8 cellular contexts compared by ENCODE assay signal in the genomic region with DNA sequence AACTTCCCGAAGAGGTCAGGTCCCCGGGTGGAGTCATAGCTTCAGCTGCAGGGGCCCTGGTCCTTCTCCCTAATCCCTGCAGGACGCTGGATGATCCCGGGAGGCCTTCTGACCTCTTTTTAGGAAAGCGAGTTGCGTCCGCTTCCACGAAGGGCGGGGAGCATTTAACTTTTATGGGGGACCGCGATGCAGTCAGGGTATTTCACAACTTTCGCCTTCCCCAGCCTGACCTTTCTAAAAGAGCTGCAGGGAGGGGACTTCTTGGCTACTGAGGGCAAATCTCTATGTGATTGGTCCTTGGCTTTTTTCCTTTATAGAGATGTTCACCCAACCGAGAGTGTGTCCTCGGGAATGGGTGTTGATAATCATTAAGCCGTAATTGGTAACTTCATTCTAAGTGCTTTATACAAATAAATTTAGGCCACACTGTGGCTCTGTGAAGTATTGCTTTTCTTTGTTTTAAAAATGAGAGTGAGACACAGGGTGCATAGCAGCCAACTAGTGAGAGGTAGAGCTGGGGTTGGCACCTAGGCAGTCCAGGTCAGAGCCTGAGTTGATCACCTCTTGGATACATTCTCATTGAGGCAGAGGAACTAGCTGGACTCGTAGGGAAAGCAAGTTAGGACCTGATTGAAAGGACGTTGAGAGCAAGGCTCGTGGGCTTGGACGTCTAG. TPM values are rescaled to one million over a fixed set of nuclear protein-coding genes. Genes with fewer than 3 reads are reported as not detected.
DNase-seq lines count a peak whose midpoint lies in the region; ATAC-seq and TF ChIP-seq lines count a peak whose summit lies in the region.

No MANE protein-coding gene starts in this region.

- peak overlapping the region; percentile 94 for H3K27ac Mint-ChIP-seq in activated T-cell treated with anti-CD3 and anti-CD28 coated beads, Interleukin-2, amount 50 U/mL, for 24 hours

- H3K27me3 Mint-ChIP-seq in activated T-cell treated with anti-CD3 and anti-CD28 coated beads, Interleukin-2, amount 50 U/mL, for 24 hours: no peaks in the 10 kb centered on the region

- peak overlapping the region; percentile 87 for H3K4me3 Mint-ChIP-seq in activated T-cell treated with anti-CD3 and anti-CD28 coated beads, Interleukin-2, amount 50 U/mL, for 24 hours

- DNase-seq in BJ (ENCODE audit: low read depth) (no peak), heart right ventricle (peak in 1 of 2 donors; percentile 15), psoas muscle (peak in 1 of 2 donors; percentile 48)
- peak; percentile 8 for DNase-seq in Jurkat, Clone E6-1 (ENCODE audit: low read depth, low spot score)
- no peak for DNase-seq in activated T-cell treated with anti-CD3 and anti-CD28 coated beads, Interleukin-2, amount 50 U/mL, for 24 hours
- DNase-seq in stimulated activated CD4-positive, alpha-beta T cell treated with anti-CD3 and anti-CD28 coated beads, Interleukin-4, amount 100 ng/mL, for 24 hours: no peak

- H3K9me3 ChIP-seq in heart right ventricle: peaks cover 0 to 59% (median 5%) of the 10 kb centered on the region in 11 donors
- peaks cover 47% of the 10 kb centered on the region for H3K9me3 ChIP-seq in psoas muscle

- WGBS in heart right ventricle, 2 donors: 18 to 19% methylated on average over 19 of the region's 19 CpGs
- WGBS in psoas muscle, 3 donors: 16 to 18% (median 17%) methylated on average over 19 of the region's 19 CpGs

- intact Hi-C loops in heart right ventricle (cut with DNase I) (loop anchor here in 7 of 10 donors (2.0 to 10.0 kb wide), 8 partner anchors 19 to 351 kb away; a partner anchor contains a TSS), psoas muscle (cut with DNase I) (loop anchor here (2.0 to 10.0 kb wide), 3 partner anchors 17 to 91 kb away; a partner anchor contains a TSS)

- ATAC-seq in GM18909 (IDR thresholded peaks at IDR 0.05; ENCODE audit: poor library complexity, unreplicated experiment): peak; percentile 31
- ATAC-seq in heart right ventricle: peak; percentile 2 to 51 (median 29)
- ATAC-seq in psoas muscle: peak in 1 of 4 donors; percentile 10
- ATAC-seq in GM18868 (IDR thresholded peaks at IDR 0.05; ENCODE audit: unreplicated experiment): no peak

- no peak for TF ChIP-seq CTCF in BJ (IDR thresholded peaks at IDR 0.05; ENCODE audit: insufficient read depth, low read depth, low read length)
- TF ChIP-seq CTCF in heart right ventricle (IDR thresholded peaks at IDR 0.05): no peak
- TF ChIP-seq CTCF in psoas muscle (IDR thresholded peaks at IDR 0.05): no peak

- H3K4me1 ChIP-seq in heart right ventricle (peaks cover 0 to 31% (median 17%) of the 10 kb centered on the region in 9 donors), psoas muscle (peaks cover 12% of the 10 kb centered on the region)

- H3K27ac ChIP-seq in heart right ventricle (peak overlapping the region in 9 of 10 donors; percentile 64 to 88 (median 78)), psoas muscle (peak overlapping the region; percentile 79)

- peaks cover 55% of the 10 kb centered on the region for H3K36me3 Mint-ChIP-seq in activated T-cell treated with anti-CD3 and anti-CD28 coated beads, Interleukin-2, amount 50 U/mL, for 24 hours (ENCODE audit: low read depth)

- CTCF ChIA-PET in BJ (lab: Yijun Ruan, JAX): no interaction called here

- H3K36me3 ChIP-seq in BJ (ENCODE audit: control insufficient read depth, insufficient read depth, low read length) (peaks cover 9% of the 10 kb centered on the region), heart right ventricle (peaks cover 0 to 32% (median 20%) of the 10 kb centered on the region in 9 donors), psoas muscle (ENCODE audit: insufficient read depth in 1 of 2, low read depth in 1 of 2) (peaks cover 14 to 20% of the 10 kb centered on the region in 2 donors)

- H3K9me3 Mint-ChIP-seq in activated T-cell treated with anti-CD3 and anti-CD28 coated beads, Interleukin-2, amount 50 U/mL, for 24 hours: peaks cover 48% of the 10 kb centered on the region

- peak overlapping the region; percentile 72 for H3K4me3 ChIP-seq in BJ (ENCODE audit: low read depth, low read length)
- peak overlapping the region; percentile 67 for H3K4me3 ChIP-seq in Jurkat, Clone E6-1 (ENCODE audit: low read length)
- peak overlapping the region; percentile 42 to 94 (median 80) for H3K4me3 ChIP-seq in heart right ventricle
- peak overlapping the region; percentile 79 for H3K4me3 ChIP-seq in psoas muscle

- H3K27me3 ChIP-seq in BJ (ENCODE audit: control insufficient read depth, insufficient read depth, low read length): no peaks in the 10 kb centered on the region
- H3K27me3 ChIP-seq in heart right ventricle: no peaks in the 10 kb centered on the region
- no peaks in the 10 kb centered on the region for H3K27me3 ChIP-seq in psoas muscle (ENCODE audit: insufficient read depth in 3 of 3, low read length in 2 of 3)

- H3K4me1 Mint-ChIP-seq in activated T-cell treated with anti-CD3 and anti-CD28 coated beads, Interleukin-2, amount 50 U/mL, for 24 hours (ENCODE audit: low read depth): peaks cover 21% of the 10 kb centered on the region

- POLR2A ChIA-PET in BJ (lab: Charles Lee): interaction anchor here (0.7 kb wide), 2 partner anchors 805 to 1761 kb away, joined by 3 to 6 read pairs; no protein-coding TSS in a partner anchor

RNA-seq across cellular contexts. Expression of a gene that starts 0.8 kb away (rescaled TPM):
- polyA plus RNA-seq in BJ (2011; rRNA removed) (2.1 and 3.3 TPM in 2 replicates), heart right ventricle (1 to 10 TPM; 1.4 to 2.3 TPM), psoas muscle (1 to 10 TPM in 1 of 3 donors, under 1 TPM in 2; 0.39 to 1.6 (median 0.55) TPM)
- 1.8 and 3.2 TPM in 2 replicates for polyA minus RNA-seq in BJ (2011; rRNA and poly(A)+ RNA removed)
- polyA plus RNA-seq in Jurkat, Clone E6-1 (2012; ENCODE audit: insufficient read depth, insufficient read length): 1.1 TPM
- total RNA-seq in heart right ventricle (1 to 10 TPM; 1.6 to 4.3 (median 3.4) TPM), psoas muscle (1 to 10 TPM in 3 of 4 donors, under 1 TPM in 1; 0.25 to 1.8 (median 1.2) TPM)

RNA-seq across cellular contexts. Expression of a gene that starts 19.6 kb away (rescaled TPM):
- 2.4 and 3.5 TPM in 2 replicates for polyA plus RNA-seq in BJ (2011; rRNA removed)
- 1.5 and 2.4 TPM in 2 replicates for polyA minus RNA-seq in BJ (2011; rRNA and poly(A)+ RNA removed)
- not detected for polyA plus RNA-seq in Jurkat, Clone E6-1 (2012; ENCODE audit: insufficient read depth, insufficient read length)
- total RNA-seq in heart right ventricle: 1 to 10 TPM; 1.5 to 7.8 (median 6.9) TPM
- polyA plus RNA-seq in heart right ventricle: 1 to 10 TPM; 4.3 to 9.1 TPM
- total RNA-seq in psoas muscle: 1 to 10 TPM; 1.5 to 4.0 (median 2.5) TPM
- polyA plus RNA-seq in psoas muscle: 1 to 10 TPM; 1.5 to 2.3 (median 1.6) TPM

RNA-seq across cellular contexts. Expression of a gene that starts 21.6 kb away (rescaled TPM):
- polyA plus RNA-seq in BJ (2011; rRNA removed) (3.2 and 5.4 TPM in 2 replicates), heart right ventricle (1 to 10 TPM; 4.2 to 5.8 TPM), psoas muscle (1 to 10 TPM; 2.1 to 4.0 (median 2.4) TPM)
- polyA minus RNA-seq in BJ (2011; rRNA and poly(A)+ RNA removed): 1.5 and 3.2 TPM in 2 replicates
- polyA plus RNA-seq in Jurkat, Clone E6-1 (2012; ENCODE audit: insufficient read depth, insufficient read length): not detected
- total RNA-seq in heart right ventricle (1 to 10 TPM; 2.1 to 5.1 (median 3.6) TPM), psoas muscle (1 to 10 TPM in 3 of 4 donors, under 1 TPM in 1; 0.47 to 1.9 (median 1.6) TPM)

RNA-seq across cellular contexts. Expression of a gene that starts 48.2 kb away (rescaled TPM):
- 2.1 and 3.8 TPM in 2 replicates for polyA plus RNA-seq in BJ (2011; rRNA removed)
- polyA minus RNA-seq in BJ (2011; rRNA and poly(A)+ RNA removed): 3.0 and 3.2 TPM in 2 replicates
- not detected for polyA plus RNA-seq in Jurkat, Clone E6-1 (2012; ENCODE audit: insufficient read depth, insufficient read length)
- total RNA-seq in heart right ventricle: 1 to 10 TPM; 2.3 to 5.4 (median 3.2) TPM
- polyA plus RNA-seq in heart right ventricle: 1 to 10 TPM; 2.8 to 4.8 TPM
- 1 to 10 TPM in 1 of 4 donors, under 1 TPM in 3; 0.19 to 1.5 (median 0.64) TPM for total RNA-seq in psoas muscle
- polyA plus RNA-seq in psoas muscle: 1 to 10 TPM; 1.4 to 2.3 (median 1.6) TPM

RNA-seq across cellular contexts. Expression of a gene that starts 52.6 kb away (rescaled TPM):
- polyA plus RNA-seq in BJ (2011; rRNA removed): 0.64 and 1.2 TPM in 2 replicates
- polyA minus RNA-seq in BJ (2011; rRNA and poly(A)+ RNA removed): 3.4 and 5.2 TPM in 2 replicates
- not detected for polyA plus RNA-seq in Jurkat, Clone E6-1 (2012; ENCODE audit: insufficient read depth, insufficient read length)
- total RNA-seq in heart right ventricle: 1 to 10 TPM; 3.0 to 6.7 (median 5.0) TPM
- polyA plus RNA-seq in heart right ventricle: 1 to 10 TPM; 1.1 to 3.1 TPM
- 1 to 10 TPM in 2 of 4 donors, under 1 TPM in 2; 0.54 to 2.5 (median 1.2) TPM for total RNA-seq in psoas muscle
- polyA plus RNA-seq in psoas muscle: under 1 TPM; 0.23 to 0.93 (median 0.75) TPM
